Comparison of ENCODE assay signal across 17 cellular contexts in genomic region chr16:63804126-63804525, GRCh38.
"Had no signal": no experiment of that assay in that cellular context is flagged by ENCODE, and none has a peak within 500 bp of the region (broad histone marks: within the 10 kb centered on the region; RNA-seq: fewer than 3 reads in every experiment).

No MANE protein-coding gene starts in this region.

- H3K36me3 ChIP-seq: stomach, suprapubic skin, thoracic aorta, thyroid gland, tibial artery, tibial nerve, transverse colon, upper lobe of left lung, upper lobe of right lung, uterus, vagina had no signal

- H3K4me3 ChIP-seq: stomach, suprapubic skin, testis, thoracic aorta, thyroid gland, tibial artery, tibial nerve, transverse colon, upper lobe of left lung, upper lobe of right lung, uterus, vagina had no signal

- ATAC-seq: stimulated activated effector memory CD8-positive, alpha-beta T cell treated with anti-CD3 and anti-CD28 coated beads, Interleukin-12 subunit alpha, Interleukin-12 subunit beta, amount 100 ng/mL, for 72 hours; stimulated activated memory B cell treated with anti-CD40 and anti-IgM and Interleukin-4, amounts not matched to agents 10 μg/mL and 1 μg/mL and 100 μg/mL, for 72 hours; stimulated activated naive B cell treated with anti-CD40 and anti-IgM and Interleukin-4, amounts not matched to agents 10 μg/mL and 1 μg/mL and 100 μg/mL, for 72 hours; stimulated activated naive CD8-positive, alpha-beta T cell treated with anti-CD3 and anti-CD28 coated beads, Interleukin-15, amount 100 ng/mL, for 72 hours; stimulated activated naive CD8-positive, alpha-beta T cell treated with anti-CD3 and anti-CD28 coated beads, Interleukin-15, Interleukin-2, amounts not matched to agents 100 U/mL and 50 U/mL, for 24 hours; upper lobe of right lung had no signal

- H3K27me3 ChIP-seq: stomach, suprapubic skin, testis, thyroid gland, tibial artery, tibial nerve, transverse colon, upper lobe of left lung, upper lobe of right lung, uterus, vagina had no signal

- H3K9me3 ChIP-seq: stomach, suprapubic skin, testis, thoracic aorta, thyroid gland, transverse colon, upper lobe of left lung, upper lobe of right lung, uterus, vagina had no signal

- H3K27ac ChIP-seq: stomach, suprapubic skin, testis, thoracic aorta, thyroid gland, tibial artery, tibial nerve, transverse colon, upper lobe of left lung, upper lobe of right lung, uterus, vagina had no signal
